Comparison of ENCODE assay signal across 1 cellular context in genomic region chr9:129644365-129644764, GRCh38.
TF ChIP-seq lines count a peak whose summit lies in the region.

No MANE protein-coding gene starts in this region.

TF ChIP-seq in H1, 55 proteins besides CTCF, POLR2A, EP300 and RAD21:
- TF ChIP-seq, protein P1, sequence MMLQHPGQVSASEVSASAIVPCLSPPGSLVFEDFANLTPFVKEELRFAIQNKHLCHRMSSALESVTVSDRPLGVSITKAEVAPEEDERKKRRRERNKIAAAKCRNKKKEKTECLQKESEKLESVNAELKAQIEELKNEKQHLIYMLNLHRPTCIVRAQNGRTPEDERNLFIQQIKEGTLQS (IDR thresholded peaks at IDR 0.05; ENCODE audit: insufficient read depth, low read depth, low read length) = no peak
- TF ChIP-seq TEAD4 (IDR thresholded peaks at IDR 0.05; ENCODE audit: low read depth, low read length) = no peak
- no peak for TF ChIP-seq CREB1 (IDR thresholded peaks at IDR 0.05)
- no peak for TF ChIP-seq BRCA1 (IDR thresholded peaks at IDR 0.05; ENCODE audit: low read depth, low read length)
- no peak for TF ChIP-seq TCF12 (IDR thresholded peaks at IDR 0.05; ENCODE audit: low read depth, low read length)
- no peak for TF ChIP-seq FOSL1 (IDR thresholded peaks at IDR 0.05; ENCODE audit: insufficient read depth, low read depth, low read length)
- TF ChIP-seq TBP (IDR thresholded peaks at IDR 0.05; ENCODE audit: low read depth, low read length) = no peak
- TF ChIP-seq CBX8 (IDR thresholded peaks at IDR 0.05; ENCODE audit: borderline replicate concordance, low read depth, low read length) = no peak
- TF ChIP-seq EZH2 (IDR thresholded peaks at IDR 0.05; ENCODE audit: low read depth, low read length, severe bottlenecking) = no peak
